Comparison of ENCODE assay signal across 9 cellular contexts in genomic region chr9:16207161-16207560, GRCh38.
DNase-seq lines count a peak whose midpoint lies in the region; ATAC-seq and TF ChIP-seq lines count a peak whose summit lies in the region.
"Had no signal": no experiment of that assay in that cellular context is flagged by ENCODE, and none has a peak within 500 bp of the region (broad histone marks: within the 10 kb centered on the region; RNA-seq: fewer than 3 reads in every experiment).

No MANE protein-coding gene starts in this region.

- peaks cover 4 to 28% of the 10 kb centered on the region in 2 experiments for H3K4me1 ChIP-seq in SK-N-SH (ENCODE audit: control insufficient read depth in 1 of 2, insufficient read depth in 2 of 2, low read depth in 1 of 2, low read length in 1 of 2)

- H3K27me3 ChIP-seq in SK-N-SH (ENCODE audit: insufficient read depth) = no peaks in the 10 kb centered on the region

- no peak for TF ChIP-seq EP300 in SK-N-SH (IDR thresholded peaks at IDR 0.05; ENCODE audit: borderline replicate concordance in 1 of 2, low read depth in 1 of 2, low read length in 1 of 2)

- H4K20me1 ChIP-seq in SK-N-SH (ENCODE audit: insufficient read depth) = no peaks in the 10 kb centered on the region

- H3F3A ChIP-seq in SK-N-SH (replicated peaks; ENCODE audit: insufficient read depth) = peaks cover 14% of the 10 kb centered on the region

- POLR2A ChIA-PET in SK-N-SH (lab: Yijun Ruan, JAX) = no interaction called here

- no peaks in the 10 kb centered on the region for H3K9me2 ChIP-seq in SK-N-SH

- 0 out of 2 replicates have a peak, but pooled peaks cover 6% of the 10 kb centered on the region for H3K9me3 ChIP-seq in SK-N-SH

- ATAC-seq in SK-N-SH treated with all-trans-retinoic acid at 6 μM for 48 hours = no peak

- peak overlapping the region; percentile 53 for H2AFZ ChIP-seq in SK-N-SH (ENCODE audit: low read depth)

- H3K79me2 ChIP-seq in SK-N-SH (ENCODE audit: insufficient read depth) = no peaks in the 10 kb centered on the region

- no peak overlapping the region for H3K9ac ChIP-seq in SK-N-SH

- H3K4me3 ChIP-seq in SK-N-SH (ENCODE audit: low read depth in 2 of 2, low read length in 1 of 2) = no peak overlapping the region
- H3K4me3 ChIP-seq in foreskin fibroblast (ENCODE audit: low read depth in 1 of 2, low read length in 2 of 2) = no peak overlapping the region

- H3K4me2 ChIP-seq in SK-N-SH = peak overlapping the region; percentile 43; the same call in 1 of the 2 replicates

- no peaks in the 10 kb centered on the region for H3K36me3 ChIP-seq in SK-N-SH (replicated peaks in 1 of 2; ENCODE audit: control insufficient read depth in 1 of 2, insufficient read depth in 2 of 2, low read length in 1 of 2)

- CTCF ChIA-PET in SK-N-SH (lab: Yijun Ruan, JAX) = interaction anchor here (1.1 kb wide), 1 partner anchor 55 kb away, joined by 4 read pairs; no protein-coding TSS in a partner anchor

- no peak for TF ChIP-seq CTCF in SK-N-SH (IDR thresholded peaks at IDR 0.05)
- no peak for TF ChIP-seq CTCF in foreskin fibroblast (IDR thresholded peaks at IDR 0.05; ENCODE audit: low read depth, low read length)
- no peak for TF ChIP-seq CTCF in GM10266 (IDR thresholded peaks at IDR 0.05; ENCODE audit: control insufficient read depth, insufficient read depth, low read depth, missing control alignments)

- DNase-seq in SK-N-SH = no peak
- peak; percentile 7 for DNase-seq in NCI-H748 treated with DMSO at 0.1 percent for 48 hours (lab: John Stamatoyannopoulos, UW)
- peak; percentile 48 to 70 for DNase-seq in foreskin fibroblast
- peak; percentile 42 for DNase-seq in stimulated activated CD8-positive, alpha-beta memory T cell treated with anti-CD3 and anti-CD28 coated beads, Interleukin-4, amount 100 ng/mL, for 48 hours
- DNase-seq in activated effector memory CD4-positive, alpha-beta T cell treated with anti-CD3 and anti-CD28 coated beads, Interleukin-2, amount 50 U/mL, for 16 hours = no peak
- no peak for DNase-seq in activated gamma-delta T cell treated with Interleukin-2 at 50 U/mL for 16 hours
- DNase-seq in GM10266 (ENCODE audit: extremely low spot score) = no peak
- DNase-seq: SW 1271 had no signal

- peak overlapping the region in 1 of 2 experiments; percentile 27; a peak in 2 of 4 replicates for H3K27ac ChIP-seq in SK-N-SH (ENCODE audit: low read depth in 2 of 2, low read length in 1 of 2)

- TF ChIP-seq RAD21 in SK-N-SH (IDR thresholded peaks at IDR 0.05; ENCODE audit: low read length) = no peak

- 68% methylated on average over 9 of the region's 9 CpGs for WGBS in SK-N-SH (ENCODE audit: low lambda C conversion rate)

TF ChIP-seq in SK-N-SH, 30 proteins besides CTCF, POLR2A, EP300 and RAD21:
- TF ChIP-seq SIN3A (IDR thresholded peaks at IDR 0.05; ENCODE audit: borderline replicate concordance, low read depth, low read length) (no peak), USF1 (IDR thresholded peaks at IDR 0.05; ENCODE audit: borderline replicate concordance, low read depth) (no peak), GABPA (IDR thresholded peaks at IDR 0.05; ENCODE audit: low read depth) (peak; percentile 56; the same call in 1 of the 2 replicates)

TF ChIP-seq in SK-N-SH treated with all-trans-retinoic acid at 6 μM for 48 hours, 23 proteins besides CTCF, POLR2A, EP300 and RAD21:
- no peak for TF ChIP-seq ZNF70 (CRISPR knock-in tag; IDR thresholded peaks at IDR 0.05)
- no peak for TF ChIP-seq OSR1 (CRISPR knock-in tag; IDR thresholded peaks at IDR 0.05)
- TF ChIP-seq POU6F1 (CRISPR knock-in tag; IDR thresholded peaks at IDR 0.05; ENCODE audit: borderline replicate concordance, low read depth) = no peak
- TF ChIP-seq ZC3H10 (CRISPR knock-in tag; IDR thresholded peaks at IDR 0.05) = no peak
- no peak for TF ChIP-seq ZFP30 (CRISPR knock-in tag; IDR thresholded peaks at IDR 0.05)
- no peak for TF ChIP-seq PATZ1 (CRISPR knock-in tag; IDR thresholded peaks at IDR 0.05; ENCODE audit: borderline replicate concordance)
- TF ChIP-seq CSDC2 (CRISPR knock-in tag; IDR thresholded peaks at IDR 0.05) = no peak
- no peak for TF ChIP-seq RARB (CRISPR knock-in tag; IDR thresholded peaks at IDR 0.05)
- TF ChIP-seq ZFP3 (CRISPR knock-in tag; IDR thresholded peaks at IDR 0.05) = no peak
- TF ChIP-seq SNAI2 (CRISPR knock-in tag; IDR thresholded peaks at IDR 0.05) = no peak
- no peak for TF ChIP-seq TCF4 (CRISPR knock-in tag; IDR thresholded peaks at IDR 0.05; ENCODE audit: borderline replicate concordance)
- no peak for TF ChIP-seq ARNTL (CRISPR knock-in tag; IDR thresholded peaks at IDR 0.05; ENCODE audit: borderline replicate concordance, low read depth)
- no peak for TF ChIP-seq PPARA (CRISPR knock-in tag; IDR thresholded peaks at IDR 0.05; ENCODE audit: borderline replicate concordance)

Comparison
In these comparisons a context has a peak if more than half of its experiments do, and no peak if none do; other contexts are left out.
1. DNase-seq: peak in NCI-H748 treated with DMSO at 0.1 percent for 48 hours (single experiment), foreskin fibroblast (2 of 2) and stimulated activated CD8-positive, alpha-beta memory T cell treated with anti-CD3 and anti-CD28 coated beads, Interleukin-4, amount 100 ng/mL, for 48 hours (single experiment); none in SK-N-SH (single experiment), activated effector memory CD4-positive, alpha-beta T cell treated with anti-CD3 and anti-CD28 coated beads, Interleukin-2, amount 50 U/mL, for 16 hours (single experiment), activated gamma-delta T cell treated with Interleukin-2 at 50 U/mL for 16 hours (single experiment) and GM10266 (single experiment).